ENCODE assay signal across 17 cellular contexts in genomic region chr3:78604328-78604727, GRCh38.
DNase-seq lines count a peak whose midpoint lies in the region; ATAC-seq, FAIRE-seq and TF ChIP-seq lines count a peak whose summit lies in the region.
"Had no signal": no experiment of that assay in that cellular context is flagged by ENCODE, and none has a peak within 500 bp of the region (broad histone marks: within the 10 kb centered on the region; RNA-seq: fewer than 3 reads in every experiment).

No MANE protein-coding gene starts in this region.

- no peaks in the 10 kb centered on the region for H4K20me1 ChIP-seq in Karpas-422 (ENCODE audit: insufficient read depth, low read depth, low read length)
- no peaks in the 10 kb centered on the region for H4K20me1 ChIP-seq in MM.1S (ENCODE audit: insufficient read depth, low read length)

- no peak overlapping the region for H3K4me3 ChIP-seq in AG10803 (ENCODE audit: low read length)
- no peak overlapping the region for H3K4me3 ChIP-seq in Karpas-422 (ENCODE audit: low read length)
- no peak overlapping the region for H3K4me3 ChIP-seq in bronchial epithelial cell (ENCODE audit: low read depth, low read length)
- H3K4me3 ChIP-seq in MM.1S (ENCODE audit: low read length), result no peak overlapping the region

- H3K4me2 ChIP-seq in Karpas-422 (ENCODE audit: low read depth, low read length, poor library complexity, severe bottlenecking) (no peak overlapping the region), MM.1S (ENCODE audit: low read depth, low read length) (no peak overlapping the region)

- H3F3A ChIP-seq in MM.1S (ENCODE audit: insufficient read depth, low read length), result no peaks in the 10 kb centered on the region

- ATAC-seq in HG03457 (IDR thresholded peaks at IDR 0.05; ENCODE audit: unreplicated experiment) (no peak), GM18517 (IDR thresholded peaks at IDR 0.05; ENCODE audit: unreplicated experiment) (no peak)
- ATAC-seq: activated naive CD8-positive, alpha-beta T cell treated with anti-CD3 and anti-CD28 coated beads, Interleukin-2, amount 50 U/mL, for 24 hours; activated T-cell treated with anti-CD3 and anti-CD28 coated beads, Interleukin-2, amount 50 U/mL, for 4 hours had no signal

- POLR2A ChIA-PET in GM10248 (lab: Yijun Ruan, JAX), result no interaction called here

- FAIRE-seq in bronchial epithelial cell (lab: Jason Lieb, UNC), result no peak
- FAIRE-seq: kidney had no signal

- DNase-seq in AG10803 (ENCODE audit: low read depth) (peak; percentile 72), Karpas-422 (peak; percentile 31), bronchial epithelial cell (ENCODE audit: low read depth) (peak; percentile 73), iris pigment epithelial cell (ENCODE audit: low read depth) (peak; percentile 97), MM.1S (no peak), GM10248 (ENCODE audit: extremely low spot score) (no peak)
- DNase-seq: activated CD4-positive, alpha-beta T cell treated with anti-CD3 and anti-CD28 coated beads, Interleukin-2, amount 50 U/mL, for 1 hour; activated naive CD8-positive, alpha-beta T cell treated with anti-CD3 and anti-CD28 coated beads, Interleukin-2, amount 50 U/mL, for 24 hours; activated T-cell treated with anti-CD3 and anti-CD28 coated beads, Interleukin-2, amount 50 U/mL, for 4 hours; CD4-positive, CD25-positive, alpha-beta regulatory T cell; kidney; NCI-H2107; NCI-H774; Right ventricle myocardium superior had no signal

- no peaks in the 10 kb centered on the region for H3K4me1 ChIP-seq in Karpas-422 (ENCODE audit: low read length)
- no peaks in the 10 kb centered on the region for H3K4me1 ChIP-seq in MM.1S (ENCODE audit: low read length)
- H3K4me1 ChIP-seq: parathyroid adenoma had no signal

- H3K27ac ChIP-seq in Karpas-422 (ENCODE audit: low read length) (no peak overlapping the region), MM.1S (ENCODE audit: low read length) (no peak overlapping the region)
- H3K27ac ChIP-seq: parathyroid adenoma had no signal

- H3K9me2 ChIP-seq in Karpas-422 (replicated peaks; ENCODE audit: insufficient read depth, low read length) (no peaks in the 10 kb centered on the region), MM.1S (replicated peaks; ENCODE audit: insufficient read depth, low read length) (no peaks in the 10 kb centered on the region)

- H3K9ac ChIP-seq in Karpas-422 (ENCODE audit: low read length), result no peak overlapping the region
- H3K9ac ChIP-seq in MM.1S (ENCODE audit: low read length), result no peak overlapping the region
- H3K9ac ChIP-seq: parathyroid adenoma had no signal

- H3K27me3 ChIP-seq in Karpas-422 (ENCODE audit: low read length), result no peaks in the 10 kb centered on the region
- H3K27me3 ChIP-seq in bronchial epithelial cell (ENCODE audit: control insufficient read depth, insufficient read depth, low read length), result no peaks in the 10 kb centered on the region
- H3K27me3 ChIP-seq in MM.1S (replicated peaks; ENCODE audit: insufficient read depth, low read length), result no peaks in the 10 kb centered on the region

- TF ChIP-seq CTCF in AG10803 (conservative IDR thresholded peaks at IDR 0.05; ENCODE audit: low read length), result no peak
- no peak for TF ChIP-seq CTCF in bronchial epithelial cell (IDR thresholded peaks at IDR 0.05; ENCODE audit: insufficient read depth, low read length, severe bottlenecking)
- no peak for TF ChIP-seq CTCF in MM.1S (IDR thresholded peaks at IDR 0.05; ENCODE audit: low read length)
- no peak for TF ChIP-seq CTCF in GM10248 (IDR thresholded peaks at IDR 0.05; ENCODE audit: control extremely low read depth, extremely low read depth, low read depth, missing control alignments)

- no peaks in the 10 kb centered on the region for H3K36me3 ChIP-seq in Karpas-422 (ENCODE audit: insufficient read depth, low read length)
- peaks cover 1% of the 10 kb centered on the region for H3K36me3 ChIP-seq in bronchial epithelial cell (ENCODE audit: control insufficient read depth, insufficient read depth, low read length)
- H3K36me3 ChIP-seq in MM.1S (replicated peaks; ENCODE audit: insufficient read depth, low read length), result no peaks in the 10 kb centered on the region

- H3K9me3 ChIP-seq in Karpas-422 (ENCODE audit: low read length), result no peaks in the 10 kb centered on the region
- no peaks in the 10 kb centered on the region for H3K9me3 ChIP-seq in MM.1S (replicated peaks; ENCODE audit: insufficient read depth, low read length)

- no peak overlapping the region for H2AFZ ChIP-seq in Karpas-422 (ENCODE audit: low read length)
- no peak overlapping the region for H2AFZ ChIP-seq in MM.1S (ENCODE audit: low read length)
- H2AFZ ChIP-seq: parathyroid adenoma had no signal

- H3K79me2 ChIP-seq in Karpas-422 (ENCODE audit: low read length) (no peaks in the 10 kb centered on the region), MM.1S (ENCODE audit: low read length) (no peaks in the 10 kb centered on the region)
- H3K79me2 ChIP-seq: parathyroid adenoma had no signal

- CTCF ChIA-PET in GM10248 (lab: Yijun Ruan, JAX), result no interaction called here

Comparison
In these comparisons a context has a peak if more than half of its experiments do, and no peak if none do; other contexts are left out.
1. DNase-seq: peak in AG10803 (single experiment), Karpas-422 (single experiment), bronchial epithelial cell (single experiment) and iris pigment epithelial cell (single experiment); none in MM.1S (single experiment) and GM10248 (single experiment).